In the genomic region with DNA sequence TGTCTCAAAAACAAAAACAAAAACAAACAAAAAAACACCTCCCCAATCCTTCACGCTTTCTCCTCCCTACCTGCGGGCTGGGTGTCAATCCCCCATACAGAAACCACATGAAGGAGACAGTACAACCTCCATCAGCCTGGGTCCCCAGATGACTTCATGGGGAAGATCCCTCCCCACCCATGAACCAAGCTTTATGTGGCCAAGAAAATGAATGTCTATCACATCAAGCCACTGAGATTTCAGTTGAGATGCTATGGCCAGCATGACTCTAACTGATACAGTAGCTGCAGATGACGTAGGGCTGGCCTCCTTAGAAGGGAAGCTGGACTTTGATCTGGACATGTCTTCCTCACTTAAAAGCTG, we compare ENCODE assay signal across 17 cellular contexts. TPM values are rescaled to one million over a fixed set of nuclear protein-coding genes. Genes with fewer than 3 reads are reported as not detected.
DNase-seq lines count a peak whose midpoint lies in the region; ATAC-seq and TF ChIP-seq lines count a peak whose summit lies in the region.
"Had no signal": no experiment of that assay in that cellular context is flagged by ENCODE, and none has a peak within 500 bp of the region (broad histone marks: within the 10 kb centered on the region; RNA-seq: fewer than 3 reads in every experiment).

No MANE protein-coding gene starts in this region.

- no peak overlapping the region for H3K4me2 ChIP-seq in neural progenitor cell

- H3K4me1 Mint-ChIP-seq in CD4-positive, alpha-beta T cell (ENCODE audit: low read depth): no peaks in the 10 kb centered on the region
- peaks cover 23% of the 10 kb centered on the region for H3K4me1 Mint-ChIP-seq in activated naive CD8-positive, alpha-beta T cell treated with anti-CD3 and anti-CD28 coated beads, Interleukin-2, amount 50 U/mL, for 24 hours
- H3K4me1 Mint-ChIP-seq in neural progenitor cell (peaks cover 17% of the 10 kb centered on the region), progenitor cell of endocrine pancreas (ENCODE audit: low read depth) (no peaks in the 10 kb centered on the region)

- peaks cover 8% of the 10 kb centered on the region for H3K4me1 ChIP-seq in neural progenitor cell

- no peak overlapping the region for H3K4me3 ChIP-seq in neural progenitor cell
- H3K4me3 ChIP-seq: GM23248, heart left ventricle had no signal

- POLR2A ChIA-PET in CD4-positive, alpha-beta T cell (lab: Charles Lee): interaction anchor here (1.1 kb wide), 1 partner anchor 13 kb away, joined by 3 read pairs; no protein-coding TSS in a partner anchor

- no peaks in the 10 kb centered on the region for H3K9me3 Mint-ChIP-seq in CD4-positive, alpha-beta T cell
- no peaks in the 10 kb centered on the region for H3K9me3 Mint-ChIP-seq in activated naive CD8-positive, alpha-beta T cell treated with anti-CD3 and anti-CD28 coated beads, Interleukin-2, amount 50 U/mL, for 24 hours
- H3K9me3 Mint-ChIP-seq in neural progenitor cell (peaks cover 4% of the 10 kb centered on the region), progenitor cell of endocrine pancreas (ENCODE audit: low read depth) (peaks cover 8% of the 10 kb centered on the region)

- H3K27me3 Mint-ChIP-seq in CD4-positive, alpha-beta T cell: no peaks in the 10 kb centered on the region
- H3K27me3 Mint-ChIP-seq in activated naive CD8-positive, alpha-beta T cell treated with anti-CD3 and anti-CD28 coated beads, Interleukin-2, amount 50 U/mL, for 24 hours: peaks cover 5% of the 10 kb centered on the region
- H3K27me3 Mint-ChIP-seq in neural progenitor cell (ENCODE audit: insufficient read depth, low read depth) (peaks cover 6% of the 10 kb centered on the region), progenitor cell of endocrine pancreas (no peaks in the 10 kb centered on the region)

- DNase-seq in CD4-positive, alpha-beta T cell: no peak
- no peak for DNase-seq in activated naive CD8-positive, alpha-beta T cell treated with anti-CD3 and anti-CD28 coated beads, Interleukin-2, amount 50 U/mL, for 24 hours
- DNase-seq in neural progenitor cell (ENCODE audit: low spot score) (no peak), NCI-H2196 (lab: John Stamatoyannopoulos, UW; ENCODE audit: unreplicated experiment) (no peak), SW 1271 (lab: John Stamatoyannopoulos, UW) (no peak), progenitor cell of endocrine pancreas (ENCODE audit: low spot score, unreplicated experiment) (no peak)
- DNase-seq: activated T-cell treated with anti-CD3 and anti-CD28 coated beads, Interleukin-2, amount 50 U/mL, for 1 hour; GM23248; heart left ventricle; NCI-H1417 treated with DMSO at 0.1 percent for 48 hours; NCI-H774; SHP77; stimulated activated CD4-positive, alpha-beta T cell treated with anti-CD3 and anti-CD28 coated beads, Interleukin-2, amount 100 ng/mL, for 24 hours; stimulated activated naive CD4-positive, alpha-beta T cell had no signal

- no peak overlapping the region for H3K27ac Mint-ChIP-seq in CD4-positive, alpha-beta T cell
- no peak overlapping the region for H3K27ac Mint-ChIP-seq in activated naive CD8-positive, alpha-beta T cell treated with anti-CD3 and anti-CD28 coated beads, Interleukin-2, amount 50 U/mL, for 24 hours
- H3K27ac Mint-ChIP-seq in neural progenitor cell (peak overlapping the region; percentile 34), progenitor cell of endocrine pancreas (no peak overlapping the region)

- no peaks in the 10 kb centered on the region for H3K9me3 ChIP-seq in CD4-positive, alpha-beta T cell (ENCODE audit: control insufficient read depth, low read length)
- no peaks in the 10 kb centered on the region for H3K9me3 ChIP-seq in neural progenitor cell (ENCODE audit: low read depth)

- H3K9ac ChIP-seq in neural progenitor cell: no peak overlapping the region
- H3K9ac ChIP-seq: GM23248 had no signal

- H3K4me3 Mint-ChIP-seq in CD4-positive, alpha-beta T cell: no peak overlapping the region
- H3K4me3 Mint-ChIP-seq in activated naive CD8-positive, alpha-beta T cell treated with anti-CD3 and anti-CD28 coated beads, Interleukin-2, amount 50 U/mL, for 24 hours: no peak overlapping the region
- H3K4me3 Mint-ChIP-seq in neural progenitor cell (no peak overlapping the region), progenitor cell of endocrine pancreas (ENCODE audit: low read depth) (no peak overlapping the region)

- no peaks in the 10 kb centered on the region for H3K36me3 Mint-ChIP-seq in CD4-positive, alpha-beta T cell (ENCODE audit: low read depth)
- no peaks in the 10 kb centered on the region for H3K36me3 Mint-ChIP-seq in activated naive CD8-positive, alpha-beta T cell treated with anti-CD3 and anti-CD28 coated beads, Interleukin-2, amount 50 U/mL, for 24 hours (ENCODE audit: low read depth)
- H3K36me3 Mint-ChIP-seq in neural progenitor cell (peaks cover 1% of the 10 kb centered on the region), progenitor cell of endocrine pancreas (ENCODE audit: insufficient read depth) (no peaks in the 10 kb centered on the region)

- peak; percentile 25 for ATAC-seq in CD4-positive, alpha-beta T cell (ENCODE audit: poor library complexity)
- ATAC-seq in GM18868 (IDR thresholded peaks at IDR 0.05; ENCODE audit: unreplicated experiment) (peak; percentile 42), HG03469 (IDR thresholded peaks at IDR 0.05; ENCODE audit: unreplicated experiment) (no peak)
- ATAC-seq in activated naive CD8-positive, alpha-beta T cell treated with anti-CD3 and anti-CD28 coated beads, Interleukin-2, amount 50 U/mL, for 24 hours: peak; percentile 62

- TF ChIP-seq CTCF in CD4-positive, alpha-beta T cell (IDR thresholded peaks at IDR 0.05): no peak
- no peak for TF ChIP-seq CTCF in neural progenitor cell (IDR thresholded peaks at IDR 0.05)
- no peak for TF ChIP-seq CTCF in progenitor cell of endocrine pancreas (IDR thresholded peaks at IDR 0.05; ENCODE audit: unreplicated experiment)

- intact Hi-C loops in CD4-positive, alpha-beta T cell (cut with DNase I, micrococcal nuclease): loop anchor here in 1 of 2 experiments (10.0 kb wide), 1 partner anchor 263 kb away; no protein-coding TSS in a partner anchor

- no peak overlapping the region for H3K27ac ChIP-seq in CD4-positive, alpha-beta T cell (ENCODE audit: low read depth, low read length)
- H3K27ac ChIP-seq in neural progenitor cell: no peak overlapping the region
- H3K27ac ChIP-seq: GM23248 had no signal

- no peaks in the 10 kb centered on the region for H3K79me2 ChIP-seq in neural progenitor cell (ENCODE audit: low read depth)

- no peaks in the 10 kb centered on the region for H4K20me1 ChIP-seq in neural progenitor cell (ENCODE audit: low read depth)

- CTCF ChIA-PET in CD4-positive, alpha-beta T cell (lab: Charles Lee): interaction anchor here (1.4 kb wide), 1 partner anchor 17 kb away, joined by 6 read pairs; no protein-coding TSS in a partner anchor

- no peaks in the 10 kb centered on the region for H3K27me3 ChIP-seq in CD4-positive, alpha-beta T cell (ENCODE audit: control insufficient read depth, insufficient read depth, low read length)
- no peaks in the 10 kb centered on the region for H3K27me3 ChIP-seq in neural progenitor cell

- no peaks in the 10 kb centered on the region for H3F3A ChIP-seq in neural progenitor cell (ENCODE audit: low read depth)

- no peak overlapping the region for H2AFZ ChIP-seq in neural progenitor cell (replicated peaks)

- H3K36me3 ChIP-seq in neural progenitor cell: no peaks in the 10 kb centered on the region
- H3K36me3 ChIP-seq: heart left ventricle had no signal

RNA-seq across cellular contexts. Expression of a gene that starts 21.2 kb away (rescaled TPM):
- total RNA-seq in CD4-positive, alpha-beta T cell: not detected
- not detected in 2 replicates for total RNA-seq in neural progenitor cell (ENCODE audit: low replicate concordance)
- 0.07 and 0.10 TPM in 2 replicates for total RNA-seq in progenitor cell of endocrine pancreas
- total RNA-seq: bronchial epithelial cell, GM23248, heart left ventricle had no signal

RNA-seq across cellular contexts. Expression of a gene that starts 29.6 kb away (rescaled TPM):
- total RNA-seq in CD4-positive, alpha-beta T cell: under 1 TPM; 0.33 to 0.73 TPM
- total RNA-seq in neural progenitor cell (ENCODE audit: low replicate concordance) (0.09 and 0.11 TPM in 2 replicates), progenitor cell of endocrine pancreas (not detected in 2 replicates)
- total RNA-seq: bronchial epithelial cell had no signal
